Comparison of ENCODE assay signal across 16 cellular contexts in genomic region chr7:75991531-75992082, GRCh38. TPM values are rescaled to one million over a fixed set of nuclear protein-coding genes. Genes with fewer than 3 reads are reported as not detected.
DNase-seq lines count a peak whose midpoint lies in the region; ATAC-seq, FAIRE-seq and TF ChIP-seq lines count a peak whose summit lies in the region.
"Had no signal": no experiment of that assay in that cellular context is flagged by ENCODE, and none has a peak within 500 bp of the region (broad histone marks: within the 10 kb centered on the region; RNA-seq: fewer than 3 reads in every experiment).

No MANE protein-coding gene starts in this region.

- no peak for FAIRE-seq in K562 (lab: Jason Lieb, UNC)
- FAIRE-seq: astrocyte, GM18507, keratinocyte had no signal

- no peaks in the 10 kb centered on the region for H3K9me2 ChIP-seq in PC-9 (ENCODE audit: insufficient read depth)

- no peaks in the 10 kb centered on the region for H3K27me3 ChIP-seq in PC-9 (ENCODE audit: insufficient read depth, low read depth)
- no peaks in the 10 kb centered on the region for H3K27me3 ChIP-seq in K562 (ENCODE audit: control insufficient read depth in 2 of 2, insufficient read depth in 2 of 2, low read length in 2 of 2)
- no peaks in the 10 kb centered on the region for H3K27me3 ChIP-seq in lower lobe of right lung (ENCODE audit: low read depth)
- no peaks in the 10 kb centered on the region for H3K27me3 ChIP-seq in subcutaneous abdominal adipose tissue (ENCODE audit: control insufficient read depth in 5 of 5, insufficient read depth in 4 of 5, low read length in 5 of 5)

- TF ChIP-seq CTCF in PC-9 (conservative IDR thresholded peaks at IDR 0.05) = no peak
- no peak for TF ChIP-seq CTCF in K562 (IDR thresholded peaks at IDR 0.05 in 2 of 3, conservative IDR thresholded peaks at IDR 0.05 in 1 of 3; ENCODE audit: insufficient read depth in 2 of 3, low read depth in 1 of 3, low read length in 3 of 3)
- TF ChIP-seq CTCF in lower lobe of right lung (IDR thresholded peaks at IDR 0.05) = no peak

- H3K36me3 ChIP-seq in PC-9 (ENCODE audit: low read depth) (no peaks in the 10 kb centered on the region), K562 (ENCODE audit: control insufficient read depth, insufficient read depth, low read length) (peaks cover 26% of the 10 kb centered on the region; the same call in 1 of the 3 replicates), lower lobe of right lung (peaks cover 26% of the 10 kb centered on the region), subcutaneous abdominal adipose tissue (ENCODE audit: control insufficient read depth in 5 of 5, insufficient read depth in 5 of 5, low read length in 5 of 5) (peaks cover 0 to 27% (median 20%) of the 10 kb centered on the region in 5 donors)

- H3K9ac ChIP-seq in K562 (ENCODE audit: insufficient read depth in 1 of 2, low read depth in 2 of 2, low read length in 2 of 2) (no peak overlapping the region), subcutaneous abdominal adipose tissue (ENCODE audit: low read length in 5 of 5) (peak overlapping the region in 1 of 5 donors; percentile 35)

- H2AFZ ChIP-seq in PC-9 = no peak overlapping the region
- H2AFZ ChIP-seq in K562 (ENCODE audit: low read depth, low read length) = no peak overlapping the region

- H4K20me1 ChIP-seq in PC-9 (ENCODE audit: insufficient read depth) (no peaks in the 10 kb centered on the region), K562 (replicated peaks; ENCODE audit: control insufficient read depth, insufficient read depth, low read length) (peaks cover 5% of the 10 kb centered on the region; the same call in 1 of the 2 replicates)

- no peak for TF ChIP-seq POLR2A in K562 (conservative IDR thresholded peaks at IDR 0.05)

- no peaks in the 10 kb centered on the region for H3K9me3 ChIP-seq in PC-9 (ENCODE audit: insufficient read depth, low read depth)
- H3K9me3 ChIP-seq in K562 (replicated peaks; ENCODE audit: control insufficient read depth, insufficient read depth, low read depth, low read length) = no peaks in the 10 kb centered on the region
- H3K9me3 ChIP-seq in lower lobe of right lung = no peaks in the 10 kb centered on the region
- H3K9me3 ChIP-seq in subcutaneous abdominal adipose tissue (ENCODE audit: control insufficient read depth in 5 of 5, low read length in 5 of 5) = no peaks in the 10 kb centered on the region

- H3F3A ChIP-seq in PC-9 (ENCODE audit: insufficient read depth, low read depth) = peaks cover 3% of the 10 kb centered on the region; the same call in 1 of the 2 replicates

- 0 out of 2 replicates have a peak, but pooled peaks cover 6% of the 10 kb centered on the region for H3K79me2 ChIP-seq in PC-9 (ENCODE audit: low read depth)
- H3K79me2 ChIP-seq in K562 (ENCODE audit: control insufficient read depth, insufficient read depth, low read length) = peaks cover 2% of the 10 kb centered on the region; the same call in 1 of the 3 replicates

- CTCF ChIA-PET in PC-9 (lab: Charles Lee) = interaction anchor here (0.7 kb wide), 1 partner anchor 102 kb away, joined by 3 read pairs; no protein-coding TSS in a partner anchor
- CTCF ChIA-PET in K562 (lab: Yijun Ruan, JAX; ENCODE audit: low intra/inter-chr PET ratio) = interaction anchor here (0.6 kb wide), 1 partner anchor 72 kb away, joined by 3 read pairs; no protein-coding TSS in a partner anchor

- BruUV-seq in PC-9 (replicated peaks; lab: Mats Ljungman, UMichigan) (no TSS peak), K562 (replicated peaks; lab: Mats Ljungman, UMichigan) (no TSS peak)

- peaks cover 28% of the 10 kb centered on the region for H3K4me1 ChIP-seq in PC-9 (replicated peaks; ENCODE audit: insufficient read depth)
- H3K4me1 ChIP-seq in K562 (replicated peaks in 1 of 2; ENCODE audit: control insufficient read depth in 2 of 2, insufficient read depth in 2 of 2, low read length in 2 of 2) = peaks cover 32 to 73% of the 10 kb centered on the region in 2 experiments
- H3K4me1 ChIP-seq in lower lobe of right lung = peaks cover 19% of the 10 kb centered on the region
- peaks cover 2 to 66% (median 56%) of the 10 kb centered on the region in 5 donors for H3K4me1 ChIP-seq in subcutaneous abdominal adipose tissue (ENCODE audit: control insufficient read depth in 5 of 5, insufficient read depth in 5 of 5, low read length in 5 of 5)

- TF ChIP-seq RAD21 in K562 (CRISPR knock-in tag; conservative IDR thresholded peaks at IDR 0.05 in 1 of 2, IDR thresholded peaks at IDR 0.05 in 1 of 2) = no peak

- DNase-seq in PC-9 = no peak
- DNase-seq in K562 (ENCODE audit: extremely low read depth in 1 of 4, low spot score in 3 of 4) = no peak
- peak; percentile 10 for DNase-seq in lower lobe of right lung
- DNase-seq in NCI-H1417 (lab: John Stamatoyannopoulos, UW) = no peak
- DNase-seq in Kasumi-1 (lab: John Stamatoyannopoulos, UW) = no peak
- DNase-seq: activated CD4-positive, alpha-beta T cell treated with anti-CD3 and anti-CD28 coated beads for 4 hours; naive thymus-derived CD4-positive, alpha-beta T cell; NCI-H1105 treated with DMSO at 0.1 percent for 48 hours; RPMI8226; stimulated activated CD4-positive, alpha-beta T cell treated with anti-CD3 and anti-CD28 coated beads, Interleukin-12 subunit alpha, Interleukin-12 subunit beta, amount 100 ng/mL, for 4 hours; stimulated activated CD8-positive, alpha-beta memory T cell treated with anti-CD3 and anti-CD28 coated beads, Interleukin-4, amount 100 ng/mL, for 48 hours had no signal

- POLR2A ChIA-PET in PC-9 (lab: Charles Lee; ENCODE audit: unreplicated experiment) (interaction anchor here (0.7 kb wide), 1 partner anchor 89 kb away, joined by 5 read pairs; no protein-coding TSS in a partner anchor), K562 (lab: Yijun Ruan, JAX) (interaction anchor here (0.5 to 2.1 kb wide), 7 partner anchors 9 to 106 kb away, joined by 3 to 8 read pairs (median 4); no protein-coding TSS in a partner anchor)

- ATAC-seq in K562 (no peak), lower lobe of right lung (no peak), esophagus mucosa (no peak)
- ATAC-seq: naive thymus-derived CD4-positive, alpha-beta T cell had no signal

- 0 out of 2 replicates have a peak overlapping the region, but pooled peaks have one; percentile 27 for H3K4me2 ChIP-seq in PC-9
- H3K4me2 ChIP-seq in K562 (ENCODE audit: insufficient read depth, low read length) = no peak overlapping the region

- WGBS in K562 (ENCODE audit: insufficient coverage, low coverage, missing lambda C conversion rate) = 77% methylated on average over 9 of the region's 9 CpGs

- no peaks in the 10 kb centered on the region for H3K9me1 ChIP-seq in K562 (ENCODE audit: control insufficient read depth, insufficient read depth, low read length)

- intact Hi-C loops in PC-9 (cut with micrococcal nuclease; ENCODE audit: unreplicated experiment) = loop anchor here (2.0 to 5.0 kb wide), 4 partner anchors 56 to 124 kb away; partner anchors contain the start of genes MDH2, POR and STYXL1
- intact Hi-C loops in K562 (cut with micrococcal nuclease) = no loop called here
- intact Hi-C loops in lower lobe of right lung (cut with DNase I) = no loop called here

- no peak overlapping the region for H3K4me3 ChIP-seq in PC-9
- no peak overlapping the region for H3K4me3 ChIP-seq in K562
- H3K4me3 ChIP-seq in lower lobe of right lung = no peak overlapping the region
- H3K4me3 ChIP-seq in subcutaneous abdominal adipose tissue (ENCODE audit: low read depth in 1 of 5, low read length in 5 of 5) = no peak overlapping the region

- H3K27ac ChIP-seq in PC-9 (no peak overlapping the region), K562 (ENCODE audit: extremely low read depth, low read depth, low read length) (no peak overlapping the region), lower lobe of right lung (no peak overlapping the region), subcutaneous abdominal adipose tissue (ENCODE audit: low read depth, low read length) (peak overlapping the region; percentile 81)

- in situ Hi-C loops in K562 (cut with MboI) = no loop called here

- TF ChIP-seq EP300 in K562 (IDR thresholded peaks at IDR 0.05; ENCODE audit: low read length) = no peak

RNA-seq across cellular contexts. Expression of gene TMEM120A, which starts 2.8 kb away (rescaled TPM):
- 26.9 and 27.0 TPM in 2 replicates for total RNA-seq in PC-9 (2021)
- 42.3 and 121 TPM in 2 replicates for total RNA-seq in K562 (2011; cell fraction: chromatin; rRNA removed; ENCODE audit: low replicate concordance)
- total RNA-seq in K562 (2011; cell fraction: nucleolus; rRNA removed) = 148 and 154 TPM in 2 replicates
- 96.3 and 113 TPM in 2 replicates for total RNA-seq in K562 (2011; cell fraction: nucleoplasm; rRNA removed)
- total RNA-seq in K562 (2014; rRNA removed) = 22.4 and 22.9 TPM in 2 replicates
- total RNA-seq in K562 (2014; rRNA removed; fragmentation: Illumina TruSeq; extraction: Trizol) = 19.5 and 19.6 TPM in 2 replicates
- total RNA-seq in K562 (2015; rRNA removed; fragmentation: Illumina TruSeq; extraction: Trizol) = 13.6 and 17.4 TPM in 2 replicates
- total RNA-seq in K562 (2021) = 33.8 and 36.4 TPM in 2 replicates
- 90.2 and 90.5 TPM in 2 replicates for polyA plus RNA-seq in K562 (2011; rRNA removed)
- 62.7 and 83.5 TPM in 2 replicates for polyA plus RNA-seq in K562 (2011; cell fraction: cytosol; rRNA removed)
- 144 and 164 TPM in 2 replicates for polyA plus RNA-seq in K562 (2011; cell fraction: nucleus; rRNA removed)
- polyA plus RNA-seq in K562 (2012) = 29.1 and 72.7 TPM in 2 replicates
- polyA plus RNA-seq in K562 (2014; fragmentation: Illumina TruSeq; extraction: Trizol) = 32.1 and 39.5 TPM in 2 replicates
- 1 to 10 TPM; 2.3 to 8.3 TPM for polyA plus RNA-seq in K562 (2014; fragmentation: Nextera tagmentation; extraction: Ambion mirVana)
- polyA plus RNA-seq in K562 (2014; rRNA removed) = 33.5 and 43.5 TPM in 2 replicates
- 60.9 and 82.0 TPM in 2 replicates for polyA minus RNA-seq in K562 (2011; rRNA and poly(A)+ RNA removed)
- 20.2 and 33.1 TPM in 2 replicates for polyA minus RNA-seq in K562 (2011; cell fraction: cytosol; rRNA and poly(A)+ RNA removed)
- 16.0 and 22.0 TPM in 2 replicates for polyA minus RNA-seq in K562 (2011; cell fraction: nucleus; rRNA and poly(A)+ RNA removed)
- 42.7 TPM for total RNA-seq in lower lobe of right lung
- 33.9 TPM for total RNA-seq in esophagus mucosa

RNA-seq across cellular contexts. Expression of gene STYXL1, which starts 56.2 kb away (rescaled TPM):
- total RNA-seq in PC-9 (2021) = 77.7 and 98.2 TPM in 2 replicates
- total RNA-seq in K562 (2011; cell fraction: chromatin; rRNA removed; ENCODE audit: low replicate concordance) = 44.2 and 67.1 TPM in 2 replicates
- total RNA-seq in K562 (2011; cell fraction: nucleolus; rRNA removed) = 24.7 and 30.0 TPM in 2 replicates
- total RNA-seq in K562 (2011; cell fraction: nucleoplasm; rRNA removed) = 32.7 and 33.7 TPM in 2 replicates
- total RNA-seq in K562 (2014; rRNA removed) = 43.2 and 60.0 TPM in 2 replicates
- total RNA-seq in K562 (2014; rRNA removed; fragmentation: Illumina TruSeq; extraction: Trizol) = 57.2 and 59.2 TPM in 2 replicates
- total RNA-seq in K562 (2015; rRNA removed; fragmentation: Illumina TruSeq; extraction: Trizol) = 44.8 and 54.9 TPM in 2 replicates
- 44.3 and 50.0 TPM in 2 replicates for total RNA-seq in K562 (2021)
- polyA plus RNA-seq in K562 (2011; rRNA removed) = 56.6 and 97.2 TPM in 2 replicates
- polyA plus RNA-seq in K562 (2011; cell fraction: cytosol; rRNA removed) = 86.0 and 101 TPM in 2 replicates
- 42.8 and 52.4 TPM in 2 replicates for polyA plus RNA-seq in K562 (2011; cell fraction: nucleus; rRNA removed)
- 57.5 and 77.9 TPM in 2 replicates for polyA plus RNA-seq in K562 (2012)
- 72.2 and 82.7 TPM in 2 replicates for polyA plus RNA-seq in K562 (2014; fragmentation: Illumina TruSeq; extraction: Trizol)
- polyA plus RNA-seq in K562 (2014; fragmentation: Nextera tagmentation; extraction: Ambion mirVana) = 10 to 100 TPM; 36.5 to 49.7 TPM
- 49.9 and 67.4 TPM in 2 replicates for polyA plus RNA-seq in K562 (2014; rRNA removed)
- polyA minus RNA-seq in K562 (2011; rRNA and poly(A)+ RNA removed) = 34.7 and 51.8 TPM in 2 replicates
- 15.0 and 17.0 TPM in 2 replicates for polyA minus RNA-seq in K562 (2011; cell fraction: cytosol; rRNA and poly(A)+ RNA removed)
- polyA minus RNA-seq in K562 (2011; cell fraction: nucleus; rRNA and poly(A)+ RNA removed) = 10.6 and 12.0 TPM in 2 replicates
- 25.6 TPM for total RNA-seq in lower lobe of right lung
- total RNA-seq in esophagus mucosa = 37.6 TPM

RNA-seq across cellular contexts. Expression of gene MDH2, which starts 56.3 kb away (rescaled TPM):
- total RNA-seq in PC-9 (2021) (319 and 328 TPM in 2 replicates), K562 (2014; rRNA removed) (300 and 442 TPM in 2 replicates), K562 (2014; rRNA removed; fragmentation: Illumina TruSeq; extraction: Trizol) (153 and 164 TPM in 2 replicates), K562 (2015; rRNA removed; fragmentation: Illumina TruSeq; extraction: Trizol) (216 and 230 TPM in 2 replicates), K562 (2021) (671 and 701 TPM in 2 replicates), lower lobe of right lung (107 TPM), esophagus mucosa (204 TPM)
- total RNA-seq in K562 (2011; cell fraction: chromatin; rRNA removed; ENCODE audit: low replicate concordance) = 150 and 286 TPM in 2 replicates
- 194 and 214 TPM in 2 replicates for total RNA-seq in K562 (2011; cell fraction: nucleolus; rRNA removed)
- total RNA-seq in K562 (2011; cell fraction: nucleoplasm; rRNA removed) = 176 and 210 TPM in 2 replicates
- polyA plus RNA-seq in K562 (2011; rRNA removed) (106 and 358 TPM in 2 replicates), K562 (2014; fragmentation: Illumina TruSeq; extraction: Trizol) (509 and 570 TPM in 2 replicates), K562 (2014; fragmentation: Nextera tagmentation; extraction: Ambion mirVana) (100 to 1,000 TPM; 242 to 411 TPM), K562 (2014; rRNA removed) (211 and 216 TPM in 2 replicates)
- 156 and 243 TPM in 2 replicates for polyA plus RNA-seq in K562 (2011; cell fraction: cytosol; rRNA removed)
- 190 and 250 TPM in 2 replicates for polyA plus RNA-seq in K562 (2011; cell fraction: nucleus; rRNA removed)
- polyA plus RNA-seq in K562 (2012) = 435 and 724 TPM in 2 replicates
- 101 and 153 TPM in 2 replicates for polyA minus RNA-seq in K562 (2011; rRNA and poly(A)+ RNA removed)
- 389 and 497 TPM in 2 replicates for polyA minus RNA-seq in K562 (2011; cell fraction: cytosol; rRNA and poly(A)+ RNA removed)
- polyA minus RNA-seq in K562 (2011; cell fraction: nucleus; rRNA and poly(A)+ RNA removed) = 67.3 and 93.9 TPM in 2 replicates
